In the genomic region with DNA sequence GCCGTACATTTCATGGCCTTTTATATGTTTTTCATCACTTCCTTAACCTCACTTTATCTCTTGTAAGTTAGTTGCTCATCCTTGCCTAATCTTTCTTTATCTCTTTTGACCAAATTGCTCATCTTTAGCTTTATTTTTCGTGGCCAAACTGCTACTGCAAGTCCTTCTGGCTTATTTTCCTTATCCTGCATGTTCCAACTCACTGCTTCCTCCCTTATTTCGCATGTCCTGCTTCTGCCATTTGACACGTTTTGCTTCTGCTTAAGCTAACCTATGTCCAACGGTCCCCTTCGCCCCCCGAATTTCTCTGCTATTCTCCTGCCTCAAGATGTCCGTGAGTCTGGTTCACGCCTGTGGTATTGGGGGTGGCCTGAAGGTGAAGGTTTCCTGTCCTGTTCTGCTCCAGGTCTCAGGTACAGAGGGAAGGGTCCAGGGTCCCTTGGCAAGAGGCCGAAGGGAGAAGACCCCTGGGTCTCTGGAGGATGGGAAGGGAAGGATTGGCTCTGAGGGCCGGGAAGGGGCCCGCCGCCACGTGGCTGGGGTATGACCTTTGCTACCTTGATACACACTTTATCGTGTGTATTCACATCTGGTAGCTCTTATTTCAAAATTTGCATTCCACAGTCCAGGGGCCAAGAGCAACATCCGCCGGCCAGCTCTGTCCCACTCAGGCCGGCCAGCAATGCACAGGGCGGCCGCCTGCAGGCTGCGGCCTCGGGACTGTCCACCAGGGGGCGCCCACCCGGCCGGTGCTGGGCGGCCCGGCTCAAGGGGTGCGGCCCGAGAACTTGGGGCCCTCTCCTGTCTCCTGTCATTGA, we compare ENCODE assay signal across 1 cellular context.
TF ChIP-seq lines count a peak whose summit lies in the region.

No MANE protein-coding gene starts in this region.

TF ChIP-seq in HEK293, 187 proteins besides CTCF, POLR2A, EP300 and RAD21:
- TF ChIP-seq KLF8 (tag by site-specific recombination; IDR thresholded peaks at IDR 0.05), result peak; percentile 35; the same call in 1 of the 2 replicates
- TF ChIP-seq ZBTB48 (tag by site-specific recombination; IDR thresholded peaks at IDR 0.05), result no peak
- no peak for TF ChIP-seq ZNF530 (tag by site-specific recombination; IDR thresholded peaks at IDR 0.05; ENCODE audit: low read depth)
- TF ChIP-seq, protein P1, sequence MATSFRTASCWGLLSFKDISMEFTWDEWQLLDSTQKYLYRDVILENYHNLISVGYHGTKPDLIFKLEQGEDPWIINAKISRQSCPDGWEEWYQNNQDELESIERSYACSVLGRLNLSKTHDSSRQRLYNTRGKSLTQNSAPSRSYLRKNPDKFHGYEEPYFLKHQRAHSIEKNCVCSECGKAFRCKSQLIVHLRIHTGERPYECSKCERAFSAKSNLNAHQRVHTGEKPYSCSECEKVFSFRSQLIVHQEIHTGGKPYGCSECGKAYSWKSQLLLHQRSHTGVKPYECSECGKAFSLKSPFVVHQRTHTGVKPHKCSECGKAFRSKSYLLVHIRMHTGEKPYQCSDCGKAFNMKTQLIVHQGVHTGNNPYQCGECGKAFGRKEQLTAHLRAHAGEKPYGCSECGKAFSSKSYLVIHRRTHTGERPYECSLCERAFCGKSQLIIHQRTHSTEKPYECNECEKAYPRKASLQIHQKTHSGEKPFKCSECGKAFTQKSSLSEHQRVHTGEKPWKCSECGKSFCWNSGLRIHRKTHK (tag by site-specific recombination; IDR thresholded peaks at IDR 0.05), result no peak
- TF ChIP-seq ZNF549 (tag by site-specific recombination; IDR thresholded peaks at IDR 0.05), result no peak
- TF ChIP-seq ZNF610 (tag by site-specific recombination; IDR thresholded peaks at IDR 0.05; ENCODE audit: borderline replicate concordance), result no peak
- TF ChIP-seq BCL11B (tag by site-specific recombination; IDR thresholded peaks at IDR 0.05; ENCODE audit: low read depth), result no peak
- TF ChIP-seq ZNF23 (tag by site-specific recombination; IDR thresholded peaks at IDR 0.05; ENCODE audit: borderline replicate concordance), result no peak
- TF ChIP-seq, protein P2, sequence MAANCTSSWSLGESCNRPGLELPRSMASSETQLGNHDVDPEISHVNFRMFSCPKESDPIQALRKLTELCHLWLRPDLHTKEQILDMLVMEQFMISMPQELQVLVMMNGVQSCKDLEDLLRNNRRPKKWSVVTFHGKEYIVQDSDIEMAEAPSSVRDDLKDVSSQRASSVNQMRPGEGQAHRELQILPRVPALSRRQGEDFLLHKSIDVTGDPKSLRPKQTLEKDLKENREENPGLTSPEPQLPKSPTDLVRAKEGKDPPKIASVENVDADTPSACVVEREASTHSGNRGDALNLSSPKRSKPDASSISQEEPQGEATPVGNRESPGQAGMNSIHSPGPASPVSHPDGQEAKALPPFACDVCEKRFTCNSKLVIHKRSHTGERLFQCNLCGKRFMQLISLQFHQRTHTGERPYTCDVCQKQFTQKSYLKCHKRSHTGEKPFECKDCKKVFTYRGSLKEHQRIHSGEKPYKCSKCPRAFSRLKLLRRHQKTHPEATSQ (tag by site-specific recombination; IDR thresholded peaks at IDR 0.05), result no peak
- TF ChIP-seq SP7 (tag by site-specific recombination; IDR thresholded peaks at IDR 0.05), result 0 out of 2 replicates have a peak, but pooled peaks have one; percentile 22
- TF ChIP-seq GLIS1 (tag by site-specific recombination; IDR thresholded peaks at IDR 0.05), result 0 out of 2 replicates have a peak, but pooled peaks have one; percentile 9
- TF ChIP-seq ZNF391 (tag by site-specific recombination; IDR thresholded peaks at IDR 0.05; ENCODE audit: borderline replicate concordance, low read depth), result no peak
- TF ChIP-seq ZNF138 (tag by site-specific recombination; IDR thresholded peaks at IDR 0.05; ENCODE audit: borderline replicate concordance), result no peak
- TF ChIP-seq, protein P3, sequence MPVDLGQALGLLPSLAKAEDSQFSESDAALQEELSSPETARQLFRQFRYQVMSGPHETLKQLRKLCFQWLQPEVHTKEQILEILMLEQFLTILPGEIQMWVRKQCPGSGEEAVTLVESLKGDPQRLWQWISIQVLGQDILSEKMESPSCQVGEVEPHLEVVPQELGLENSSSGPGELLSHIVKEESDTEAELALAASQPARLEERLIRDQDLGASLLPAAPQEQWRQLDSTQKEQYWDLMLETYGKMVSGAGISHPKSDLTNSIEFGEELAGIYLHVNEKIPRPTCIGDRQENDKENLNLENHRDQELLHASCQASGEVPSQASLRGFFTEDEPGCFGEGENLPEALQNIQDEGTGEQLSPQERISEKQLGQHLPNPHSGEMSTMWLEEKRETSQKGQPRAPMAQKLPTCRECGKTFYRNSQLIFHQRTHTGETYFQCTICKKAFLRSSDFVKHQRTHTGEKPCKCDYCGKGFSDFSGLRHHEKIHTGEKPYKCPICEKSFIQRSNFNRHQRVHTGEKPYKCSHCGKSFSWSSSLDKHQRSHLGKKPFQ (tag by site-specific recombination; IDR thresholded peaks at IDR 0.05), result no peak
- TF ChIP-seq, protein P4, sequence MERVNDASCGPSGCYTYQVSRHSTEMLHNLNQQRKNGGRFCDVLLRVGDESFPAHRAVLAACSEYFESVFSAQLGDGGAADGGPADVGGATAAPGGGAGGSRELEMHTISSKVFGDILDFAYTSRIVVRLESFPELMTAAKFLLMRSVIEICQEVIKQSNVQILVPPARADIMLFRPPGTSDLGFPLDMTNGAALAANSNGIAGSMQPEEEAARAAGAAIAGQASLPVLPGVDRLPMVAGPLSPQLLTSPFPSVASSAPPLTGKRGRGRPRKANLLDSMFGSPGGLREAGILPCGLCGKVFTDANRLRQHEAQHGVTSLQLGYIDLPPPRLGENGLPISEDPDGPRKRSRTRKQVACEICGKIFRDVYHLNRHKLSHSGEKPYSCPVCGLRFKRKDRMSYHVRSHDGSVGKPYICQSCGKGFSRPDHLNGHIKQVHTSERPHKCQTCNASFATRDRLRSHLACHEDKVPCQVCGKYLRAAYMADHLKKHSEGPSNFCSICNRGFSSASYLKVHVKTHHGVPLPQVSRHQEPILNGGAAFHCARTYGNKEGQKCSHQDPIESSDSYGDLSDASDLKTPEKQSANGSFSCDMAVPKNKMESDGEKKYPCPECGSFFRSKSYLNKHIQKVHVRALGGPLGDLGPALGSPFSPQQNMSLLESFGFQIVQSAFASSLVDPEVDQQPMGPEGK (tag by site-specific recombination; IDR thresholded peaks at IDR 0.05), result no peak
- TF ChIP-seq ZSCAN30 (tag by site-specific recombination; IDR thresholded peaks at IDR 0.05), result 0 out of 2 replicates have a peak, but pooled peaks have one; percentile 25
- TF ChIP-seq, protein P5, sequence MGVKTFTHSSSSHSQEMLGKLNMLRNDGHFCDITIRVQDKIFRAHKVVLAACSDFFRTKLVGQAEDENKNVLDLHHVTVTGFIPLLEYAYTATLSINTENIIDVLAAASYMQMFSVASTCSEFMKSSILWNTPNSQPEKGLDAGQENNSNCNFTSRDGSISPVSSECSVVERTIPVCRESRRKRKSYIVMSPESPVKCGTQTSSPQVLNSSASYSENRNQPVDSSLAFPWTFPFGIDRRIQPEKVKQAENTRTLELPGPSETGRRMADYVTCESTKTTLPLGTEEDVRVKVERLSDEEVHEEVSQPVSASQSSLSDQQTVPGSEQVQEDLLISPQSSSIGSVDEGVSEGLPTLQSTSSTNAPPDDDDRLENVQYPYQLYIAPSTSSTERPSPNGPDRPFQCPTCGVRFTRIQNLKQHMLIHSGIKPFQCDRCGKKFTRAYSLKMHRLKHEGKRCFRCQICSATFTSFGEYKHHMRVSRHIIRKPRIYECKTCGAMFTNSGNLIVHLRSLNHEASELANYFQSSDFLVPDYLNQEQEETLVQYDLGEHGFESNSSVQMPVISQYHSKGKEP (tag by site-specific recombination; IDR thresholded peaks at IDR 0.05), result no peak
- no peak for TF ChIP-seq ZFHX2 (tag by site-specific recombination; conservative IDR thresholded peaks at IDR 0.05)
- no peak for TF ChIP-seq ZNF324 (tag by site-specific recombination; IDR thresholded peaks at IDR 0.05)
- TF ChIP-seq MEIS1 (CRISPR knock-in tag; IDR thresholded peaks at IDR 0.05; ENCODE audit: borderline replicate concordance), result no peak
- TF ChIP-seq, protein P6, sequence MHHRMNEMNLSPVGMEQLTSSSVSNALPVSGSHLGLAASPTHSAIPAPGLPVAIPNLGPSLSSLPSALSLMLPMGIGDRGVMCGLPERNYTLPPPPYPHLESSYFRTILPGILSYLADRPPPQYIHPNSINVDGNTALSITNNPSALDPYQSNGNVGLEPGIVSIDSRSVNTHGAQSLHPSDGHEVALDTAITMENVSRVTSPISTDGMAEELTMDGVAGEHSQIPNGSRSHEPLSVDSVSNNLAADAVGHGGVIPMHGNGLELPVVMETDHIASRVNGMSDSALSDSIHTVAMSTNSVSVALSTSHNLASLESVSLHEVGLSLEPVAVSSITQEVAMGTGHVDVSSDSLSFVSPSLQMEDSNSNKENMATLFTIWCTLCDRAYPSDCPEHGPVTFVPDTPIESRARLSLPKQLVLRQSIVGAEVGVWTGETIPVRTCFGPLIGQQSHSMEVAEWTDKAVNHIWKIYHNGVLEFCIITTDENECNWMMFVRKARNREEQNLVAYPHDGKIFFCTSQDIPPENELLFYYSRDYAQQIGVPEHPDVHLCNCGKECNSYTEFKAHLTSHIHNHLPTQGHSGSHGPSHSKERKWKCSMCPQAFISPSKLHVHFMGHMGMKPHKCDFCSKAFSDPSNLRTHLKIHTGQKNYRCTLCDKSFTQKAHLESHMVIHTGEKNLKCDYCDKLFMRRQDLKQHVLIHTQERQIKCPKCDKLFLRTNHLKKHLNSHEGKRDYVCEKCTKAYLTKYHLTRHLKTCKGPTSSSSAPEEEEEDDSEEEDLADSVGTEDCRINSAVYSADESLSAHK (tag by site-specific recombination; IDR thresholded peaks at IDR 0.05), result no peak
- no peak for TF ChIP-seq ZBTB7A (tag by site-specific recombination; IDR thresholded peaks at IDR 0.05; ENCODE audit: low read depth)
- TF ChIP-seq ZNF768 (tag by site-specific recombination; IDR thresholded peaks at IDR 0.05), result no peak
- no peak for TF ChIP-seq ZFP37 (tag by site-specific recombination; IDR thresholded peaks at IDR 0.05)
- peak; percentile 50; the same call in 1 of the 2 replicates for TF ChIP-seq KLF7 (tag by site-specific recombination; IDR thresholded peaks at IDR 0.05; ENCODE audit: borderline replicate concordance)
- TF ChIP-seq ZNF514 (tag by site-specific recombination; IDR thresholded peaks at IDR 0.05), result no peak
- no peak for TF ChIP-seq ZNF366 (tag by site-specific recombination; conservative IDR thresholded peaks at IDR 0.05)
- no peak for TF ChIP-seq ZNF623 (tag by site-specific recombination; IDR thresholded peaks at IDR 0.05)
- no peak for TF ChIP-seq ZNF121 (tag by site-specific recombination; IDR thresholded peaks at IDR 0.05)
- no peak for TF ChIP-seq ZNF426 (tag by site-specific recombination; IDR thresholded peaks at IDR 0.05)
- TF ChIP-seq, protein P7, sequence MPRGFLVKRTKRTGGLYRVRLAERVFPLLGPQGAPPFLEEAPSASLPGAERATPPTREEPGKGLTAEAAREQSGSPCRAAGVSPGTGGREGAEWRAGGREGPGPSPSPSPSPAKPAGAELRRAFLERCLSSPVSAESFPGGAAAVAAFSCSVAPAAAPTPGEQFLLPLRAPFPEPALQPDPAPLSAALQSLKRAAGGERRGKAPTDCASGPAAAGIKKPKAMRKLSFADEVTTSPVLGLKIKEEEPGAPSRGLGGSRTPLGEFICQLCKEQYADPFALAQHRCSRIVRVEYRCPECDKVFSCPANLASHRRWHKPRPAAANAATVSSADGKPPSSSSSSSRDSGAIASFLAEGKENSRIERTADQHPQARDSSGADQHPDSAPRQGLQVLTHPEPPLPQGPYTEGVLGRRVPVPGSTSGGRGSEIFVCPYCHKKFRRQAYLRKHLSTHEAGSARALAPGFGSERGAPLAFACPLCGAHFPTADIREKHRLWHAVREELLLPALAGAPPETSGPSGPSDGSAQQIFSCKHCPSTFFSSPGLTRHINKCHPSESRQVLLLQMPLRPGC (tag by site-specific recombination; IDR thresholded peaks at IDR 0.05), result no peak
- TF ChIP-seq, protein P8, sequence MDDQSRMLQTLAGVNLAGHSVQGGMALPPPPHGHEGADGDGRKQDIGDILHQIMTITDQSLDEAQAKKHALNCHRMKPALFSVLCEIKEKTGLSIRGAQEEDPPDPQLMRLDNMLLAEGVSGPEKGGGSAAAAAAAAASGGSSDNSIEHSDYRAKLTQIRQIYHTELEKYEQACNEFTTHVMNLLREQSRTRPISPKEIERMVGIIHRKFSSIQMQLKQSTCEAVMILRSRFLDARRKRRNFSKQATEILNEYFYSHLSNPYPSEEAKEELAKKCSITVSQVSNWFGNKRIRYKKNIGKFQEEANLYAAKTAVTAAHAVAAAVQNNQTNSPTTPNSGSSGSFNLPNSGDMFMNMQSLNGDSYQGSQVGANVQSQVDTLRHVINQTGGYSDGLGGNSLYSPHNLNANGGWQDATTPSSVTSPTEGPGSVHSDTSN (CRISPR knock-in tag; IDR thresholded peaks at IDR 0.05), result 0 out of 2 replicates have a peak, but pooled peaks have one; percentile 42
- TF ChIP-seq BCL11A (tag by site-specific recombination; IDR thresholded peaks at IDR 0.05; ENCODE audit: low read depth), result 0 out of 2 replicates have a peak, but pooled peaks have one; percentile 18
- TF ChIP-seq OSR2 (tag by site-specific recombination; IDR thresholded peaks at IDR 0.05), result no peak
- TF ChIP-seq ZNF140 (tag by site-specific recombination; IDR thresholded peaks at IDR 0.05), result no peak
- 0 out of 2 replicates have a peak, but pooled peaks have one; percentile 31 for TF ChIP-seq ZNF660 (tag by site-specific recombination; IDR thresholded peaks at IDR 0.05)
- TF ChIP-seq OVOL3 (tag by site-specific recombination; IDR thresholded peaks at IDR 0.05), result no peak
- no peak for TF ChIP-seq ZNF266 (tag by site-specific recombination; IDR thresholded peaks at IDR 0.05; ENCODE audit: low read depth)
- no peak for TF ChIP-seq ZBTB21 (tag by site-specific recombination; IDR thresholded peaks at IDR 0.05)
- TF ChIP-seq ZNF837 (tag by site-specific recombination; IDR thresholded peaks at IDR 0.05), result no peak
